ENCODE assay signal across 17 cellular contexts in genomic region chr14:104817930-104818713, GRCh38. TPM values are rescaled to one million over a fixed set of nuclear protein-coding genes. Genes with fewer than 3 reads are reported as not detected.
DNase-seq lines count a peak whose midpoint lies in the region; ATAC-seq and TF ChIP-seq lines count a peak whose summit lies in the region.
"Had no signal": no experiment of that assay in that cellular context is flagged by ENCODE, and none has a peak within 500 bp of the region (broad histone marks: within the 10 kb centered on the region; RNA-seq: fewer than 3 reads in every experiment).

No MANE protein-coding gene starts in this region.

- H3K9me3 Mint-ChIP-seq in activated naive CD8-positive, alpha-beta T cell treated with anti-CD3 and anti-CD28 coated beads, Interleukin-2, amount 10 ng/mL, durations not matched to agents 7 days and 5 days, result no peaks in the 10 kb centered on the region
- no peaks in the 10 kb centered on the region for H3K9me3 Mint-ChIP-seq in activated naive CD8-positive, alpha-beta T cell treated with anti-CD3 and anti-CD28 coated beads for 36 hours
- no peaks in the 10 kb centered on the region for H3K9me3 Mint-ChIP-seq in memory B cell
- H3K9me3 Mint-ChIP-seq: activated T-cell treated with anti-CD3 and anti-CD28 coated beads, Interleukin-2, amount 50 U/mL, for 4 hours had no signal

- H3K4me3 ChIP-seq in RWPE2 (ENCODE audit: severe bottlenecking) (no peak overlapping the region), spleen (no peak overlapping the region)
- H3K4me3 ChIP-seq: cardiac muscle cell, esophagus squamous epithelium had no signal

- ATAC-seq in activated naive CD8-positive, alpha-beta T cell treated with anti-CD3 and anti-CD28 coated beads, Interleukin-2, amount 10 ng/mL, durations not matched to agents 7 days and 5 days (ENCODE audit: low read depth), result no peak
- ATAC-seq in RWPE2 (ENCODE audit: low read depth) (no peak), memory B cell (ENCODE audit: low read depth) (no peak), HG02970 (IDR thresholded peaks at IDR 0.05; ENCODE audit: low FRiP score, unreplicated experiment) (no peak)
- ATAC-seq: activated T-cell treated with anti-CD3 and anti-CD28 coated beads, Interleukin-2, amount 50 U/mL, for 4 hours had no signal

- no peak for TF ChIP-seq POLR2A in spleen (IDR thresholded peaks at IDR 0.05)

- H3K4me1 Mint-ChIP-seq in activated naive CD8-positive, alpha-beta T cell treated with anti-CD3 and anti-CD28 coated beads, Interleukin-2, amount 10 ng/mL, durations not matched to agents 7 days and 5 days, result peaks cover 16% of the 10 kb centered on the region
- peaks cover 18% of the 10 kb centered on the region for H3K4me1 Mint-ChIP-seq in activated naive CD8-positive, alpha-beta T cell treated with anti-CD3 and anti-CD28 coated beads for 36 hours
- peaks cover 19% of the 10 kb centered on the region for H3K4me1 Mint-ChIP-seq in memory B cell

- POLR2A ChIA-PET in activated naive CD8-positive, alpha-beta T cell treated with anti-CD3 and anti-CD28 coated beads, Interleukin-2, amount 10 ng/mL, durations not matched to agents 7 days and 5 days (lab: Charles Lee), result interaction anchor here (0.7 to 1.5 kb wide), 2 partner anchors 20 to 66 kb away, joined by 3 read pairs; no protein-coding TSS in a partner anchor

- intact Hi-C loops in spleen (cut with DNase I; ENCODE audit: low total_unique reads), result no loop called here

- H3K36me3 ChIP-seq in RWPE2 (ENCODE audit: low read depth) (no peaks in the 10 kb centered on the region), spleen (peaks cover 0 to 6% (median 0%) of the 10 kb centered on the region in 6 donors)
- H3K36me3 ChIP-seq: cardiac muscle cell, esophagus squamous epithelium had no signal

- DNase-seq in activated naive CD8-positive, alpha-beta T cell treated with anti-CD3 and anti-CD28 coated beads, Interleukin-2, amount 10 ng/mL, durations not matched to agents 7 days and 5 days, result peak; percentile 6
- no peak for DNase-seq in activated naive CD8-positive, alpha-beta T cell treated with anti-CD3 and anti-CD28 coated beads for 36 hours
- peak; percentile 32 for DNase-seq in RWPE2 (ENCODE audit: low spot score)
- no peak for DNase-seq in memory B cell (ENCODE audit: low spot score in 2 of 2)
- DNase-seq in spleen, result peak; percentile 69
- no peak for DNase-seq in HuH-7 (ENCODE audit: low spot score)
- DNase-seq in NCI-H526 (lab: John Stamatoyannopoulos, UW), result no peak
- DNase-seq: ACHN; activated CD4-positive, alpha-beta T cell treated with anti-CD3 and anti-CD28 coated beads, Interleukin-2, amount 50 U/mL, for 1 hour; activated T-cell treated with anti-CD3 and anti-CD28 coated beads, Interleukin-2, amount 50 U/mL, for 4 hours; effector CD4-positive, alpha-beta T cell; esophagus squamous epithelium; Karpas-422; mesendoderm; NCI-H524 had no signal

- no peak overlapping the region for H3K27ac Mint-ChIP-seq in activated naive CD8-positive, alpha-beta T cell treated with anti-CD3 and anti-CD28 coated beads, Interleukin-2, amount 10 ng/mL, durations not matched to agents 7 days and 5 days
- no peak overlapping the region for H3K27ac Mint-ChIP-seq in activated naive CD8-positive, alpha-beta T cell treated with anti-CD3 and anti-CD28 coated beads for 36 hours
- peak overlapping the region; percentile 31 for H3K27ac Mint-ChIP-seq in memory B cell

- no peak overlapping the region for H3K27ac ChIP-seq in RWPE2 (ENCODE audit: poor library complexity, severe bottlenecking)
- no peak overlapping the region for H3K27ac ChIP-seq in spleen
- H3K27ac ChIP-seq: cardiac muscle cell, esophagus squamous epithelium had no signal

- H3K27me3 Mint-ChIP-seq in activated naive CD8-positive, alpha-beta T cell treated with anti-CD3 and anti-CD28 coated beads, Interleukin-2, amount 10 ng/mL, durations not matched to agents 7 days and 5 days, result no peaks in the 10 kb centered on the region
- no peaks in the 10 kb centered on the region for H3K27me3 Mint-ChIP-seq in activated naive CD8-positive, alpha-beta T cell treated with anti-CD3 and anti-CD28 coated beads for 36 hours
- H3K27me3 Mint-ChIP-seq in memory B cell, result no peaks in the 10 kb centered on the region

- 95 to 99% (median 96%) methylated on average over 8 of the region's 8 CpGs for WGBS in spleen, 5 donors

- no peaks in the 10 kb centered on the region for H3K9me3 ChIP-seq in RWPE2 (ENCODE audit: severe bottlenecking)
- H3K9me3 ChIP-seq in spleen, result peaks cover 0 to 4% (median 0%) of the 10 kb centered on the region in 8 donors
- H3K9me3 ChIP-seq: esophagus squamous epithelium had no signal

- H3K4me1 ChIP-seq in RWPE2 (ENCODE audit: insufficient read depth, poor library complexity, severe bottlenecking) (no peaks in the 10 kb centered on the region), spleen (peaks cover 13 to 54% (median 41%) of the 10 kb centered on the region in 6 donors)

- H3K27me3 ChIP-seq in RWPE2 (ENCODE audit: insufficient read depth, poor library complexity, severe bottlenecking), result no peaks in the 10 kb centered on the region
- H3K27me3 ChIP-seq in spleen (replicated peaks in 1 of 7), result no peaks in the 10 kb centered on the region
- H3K27me3 ChIP-seq: cardiac muscle cell, esophagus squamous epithelium had no signal

- H3K36me3 Mint-ChIP-seq in activated naive CD8-positive, alpha-beta T cell treated with anti-CD3 and anti-CD28 coated beads, Interleukin-2, amount 10 ng/mL, durations not matched to agents 7 days and 5 days, result peaks cover 2% of the 10 kb centered on the region
- H3K36me3 Mint-ChIP-seq in activated naive CD8-positive, alpha-beta T cell treated with anti-CD3 and anti-CD28 coated beads for 36 hours, result peaks cover 12% of the 10 kb centered on the region
- H3K36me3 Mint-ChIP-seq in memory B cell, result no peaks in the 10 kb centered on the region

- no peak overlapping the region for H3K4me3 Mint-ChIP-seq in activated naive CD8-positive, alpha-beta T cell treated with anti-CD3 and anti-CD28 coated beads, Interleukin-2, amount 10 ng/mL, durations not matched to agents 7 days and 5 days
- no peak overlapping the region for H3K4me3 Mint-ChIP-seq in activated naive CD8-positive, alpha-beta T cell treated with anti-CD3 and anti-CD28 coated beads for 36 hours
- no peak overlapping the region for H3K4me3 Mint-ChIP-seq in memory B cell

- no peak for TF ChIP-seq CTCF in RWPE2 (IDR thresholded peaks at IDR 0.05; ENCODE audit: poor library complexity, severe bottlenecking)
- no peak for TF ChIP-seq CTCF in spleen (IDR thresholded peaks at IDR 0.05 in 8 of 11, conservative IDR thresholded peaks at IDR 0.05 in 3 of 11)

RNA-seq across cellular contexts. Expression of gene ZBTB42, which starts 17.2 kb away (rescaled TPM):
- total RNA-seq in activated naive CD8-positive, alpha-beta T cell treated with anti-CD3 and anti-CD28 coated beads, Interleukin-2, amount 10 ng/mL, durations not matched to agents 7 days and 5 days, result 1 to 10 TPM; 6.7 to 6.9 TPM
- total RNA-seq in activated naive CD8-positive, alpha-beta T cell treated with anti-CD3 and anti-CD28 coated beads for 36 hours, result 1 to 10 TPM; 1.1 to 1.4 TPM
- 10 to 100 TPM in 1 of 7 donors, 1 to 10 TPM in 6; 4.2 to 11.5 (median 7.9) TPM for total RNA-seq in spleen
- 1 to 10 TPM in 2 of 3 donors, under 1 TPM in 1; 0.74 to 2.9 (median 1.1) TPM for polyA plus RNA-seq in spleen

RNA-seq across cellular contexts. Expression of gene AKT1, which starts 22.6 kb away (rescaled TPM):
- total RNA-seq in activated naive CD8-positive, alpha-beta T cell treated with anti-CD3 and anti-CD28 coated beads, Interleukin-2, amount 10 ng/mL, durations not matched to agents 7 days and 5 days, result 100 to 1,000 TPM; 178 to 181 TPM
- total RNA-seq in activated naive CD8-positive, alpha-beta T cell treated with anti-CD3 and anti-CD28 coated beads for 36 hours, result 100 to 1,000 TPM; 112 TPM
- 100 to 1,000 TPM; 107 to 184 (median 141) TPM for total RNA-seq in spleen
- polyA plus RNA-seq in spleen, result 100 to 1,000 TPM in 1 of 3 donors, 10 to 100 TPM in 2; 56.2 to 114 (median 61.6) TPM

RNA-seq across cellular contexts. Expression of gene CEP170B, which starts 46.9 kb away (rescaled TPM):
- 1 to 10 TPM; 5.7 to 6.3 TPM for total RNA-seq in activated naive CD8-positive, alpha-beta T cell treated with anti-CD3 and anti-CD28 coated beads, Interleukin-2, amount 10 ng/mL, durations not matched to agents 7 days and 5 days
- total RNA-seq in activated naive CD8-positive, alpha-beta T cell treated with anti-CD3 and anti-CD28 coated beads for 36 hours, result 1 to 10 TPM; 4.6 to 4.7 TPM
- total RNA-seq in spleen, result 10 to 100 TPM in 1 of 7 donors, 1 to 10 TPM in 6; 5.2 to 12.6 (median 5.9) TPM
- polyA plus RNA-seq in spleen, result 1 to 10 TPM in 1 of 3 donors, under 1 TPM in 2; 0.58 to 3.8 (median 0.72) TPM

Comparison
In these comparisons a context has a peak if more than half of its experiments do, and no peak if none do; other contexts are left out.
1. DNase-seq: peak in activated naive CD8-positive, alpha-beta T cell treated with anti-CD3 and anti-CD28 coated beads, Interleukin-2, amount 10 ng/mL, durations not matched to agents 7 days and 5 days (single experiment), RWPE2 (single experiment) and spleen (single experiment); none in activated naive CD8-positive, alpha-beta T cell treated with anti-CD3 and anti-CD28 coated beads for 36 hours (single experiment), memory B cell (0 of 2), HuH-7 (single experiment) and NCI-H526 (0 of 2).